ENCODE assay signal across 8 cellular contexts in the genomic region with DNA sequence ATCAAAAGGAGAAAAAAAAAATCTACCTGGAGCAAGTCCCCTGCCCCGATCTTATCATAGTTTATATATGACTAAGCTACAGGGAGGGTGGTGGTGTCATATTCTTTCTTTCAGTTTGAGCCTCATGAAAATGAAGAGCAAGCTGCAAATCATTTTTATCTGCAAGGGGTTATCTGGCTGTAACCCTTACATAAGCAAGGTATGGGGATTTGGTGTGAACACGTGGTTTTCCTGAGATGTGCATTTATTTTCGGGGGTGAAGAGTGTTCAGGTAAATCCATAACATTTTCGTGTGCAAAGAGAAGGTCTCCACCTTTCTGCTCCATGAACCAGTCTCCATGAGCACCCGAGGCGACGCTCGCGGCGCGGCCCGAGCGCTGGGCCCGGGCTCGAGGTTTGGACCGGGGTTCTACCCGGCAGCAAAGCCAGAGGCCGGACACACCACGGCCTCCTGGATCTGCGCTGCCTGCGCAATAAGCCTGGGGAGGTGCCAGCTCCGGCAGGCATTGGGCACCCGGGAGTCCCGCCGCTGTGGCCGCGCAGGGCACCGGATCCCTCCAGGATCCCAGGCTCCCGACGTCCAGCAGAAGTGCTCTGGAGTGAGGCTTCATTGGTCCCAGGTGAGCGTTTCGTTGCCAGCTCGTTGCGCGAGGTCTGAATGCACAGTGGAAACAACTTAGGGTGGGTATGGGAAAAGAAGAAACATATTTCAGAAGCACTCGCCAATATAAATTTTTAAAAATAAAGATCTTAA. TPM values are rescaled to one million over a fixed set of nuclear protein-coding genes. Genes with fewer than 3 reads are reported as not detected.
DNase-seq lines count a peak whose midpoint lies in the region; ATAC-seq and TF ChIP-seq lines count a peak whose summit lies in the region.

No MANE protein-coding gene starts in this region.

- peaks cover 11% of the 10 kb centered on the region for H3K27me3 ChIP-seq in NT2/D1 (ENCODE audit: insufficient read depth, insufficient read length)
- H3K27me3 ChIP-seq in parathyroid adenoma (ENCODE audit: control insufficient read depth, insufficient read depth, low read length) = no peaks in the 10 kb centered on the region

- H3K4me2 ChIP-seq in parathyroid adenoma (ENCODE audit: low read length) = peak overlapping the region; percentile 96

- intact Hi-C loops in left cardiac atrium (cut with DNase I) = loop anchor here (2.0 to 5.0 kb wide), 4 partner anchors 37 to 65 kb away; a partner anchor contains a TSS

- peak; percentile 76 for DNase-seq in Daoy (ENCODE audit: low read depth)
- no peak for DNase-seq in NT2/D1 (ENCODE audit: low read depth, low spot score)
- peak; percentile 89 for DNase-seq in left cardiac atrium
- DNase-seq in effector CD8-positive, alpha-beta T cell (lab: John Stamatoyannopoulos, UW) = no peak

- peak; percentile 39 for ATAC-seq in GM19463 (IDR thresholded peaks at IDR 0.05; ENCODE audit: unreplicated experiment)
- peak; percentile 28 for ATAC-seq in HG03520 (IDR thresholded peaks at IDR 0.05; ENCODE audit: unreplicated experiment)
- peak; percentile 92 to 96 for ATAC-seq in left cardiac atrium

- H3K36me3 ChIP-seq in NT2/D1 (ENCODE audit: insufficient read depth, insufficient read length, low read length) (no peaks in the 10 kb centered on the region), parathyroid adenoma (ENCODE audit: control insufficient read depth, insufficient read depth, low read length) (no peaks in the 10 kb centered on the region)

- peak overlapping the region; percentile 79 for H3K4me3 ChIP-seq in NT2/D1 (ENCODE audit: insufficient read length, low read depth)
- peak overlapping the region; percentile 88 for H3K4me3 ChIP-seq in parathyroid adenoma (ENCODE audit: low read depth, low read length)

- no peaks in the 10 kb centered on the region for H3K4me1 ChIP-seq in NT2/D1 (ENCODE audit: insufficient read depth, insufficient read length)
- H3K4me1 ChIP-seq in parathyroid adenoma = peaks cover 13% of the 10 kb centered on the region

- H3K9me3 ChIP-seq in NT2/D1 (ENCODE audit: insufficient read depth, low read length) = no peaks in the 10 kb centered on the region
- no peaks in the 10 kb centered on the region for H3K9me3 ChIP-seq in parathyroid adenoma (ENCODE audit: control insufficient read depth, low read length)

- H3K27ac ChIP-seq in angular gyrus (ENCODE audit: low read depth, low read length) (peak overlapping the region; percentile 97), parathyroid adenoma (peak overlapping the region; percentile 85)

- H3K79me2 ChIP-seq in parathyroid adenoma = no peaks in the 10 kb centered on the region

- peak overlapping the region; percentile 92 for H2AFZ ChIP-seq in parathyroid adenoma

- no peak for TF ChIP-seq CTCF in parathyroid adenoma (IDR thresholded peaks at IDR 0.05)

- H3K9ac ChIP-seq in NT2/D1 (ENCODE audit: insufficient read length, low read depth) (peak overlapping the region; percentile 66), parathyroid adenoma (peak overlapping the region; percentile 22)

RNA-seq across cellular contexts. Expression of a gene that starts 36.1 kb away (rescaled TPM):
- total RNA-seq in Daoy (2014; rRNA removed; shearing (Covaris generic)) = 36.9 and 56.7 TPM in 2 replicates
- 10 to 100 TPM; 15.7 to 19.8 TPM for total RNA-seq in left cardiac atrium

Comparison
In these comparisons a context has a peak if more than half of its experiments do, and no peak if none do; other contexts are left out.
1. DNase-seq: peak in Daoy (single experiment) and left cardiac atrium (single experiment); none in NT2/D1 (single experiment) and effector CD8-positive, alpha-beta T cell (single experiment).
2. ATAC-seq: peak in every context shown above with its lines; median percentile 94 in left cardiac atrium; 39 in GM19463; 28 in HG03520.